Comparison of ENCODE assay signal across 10 cellular contexts in the genomic region with DNA sequence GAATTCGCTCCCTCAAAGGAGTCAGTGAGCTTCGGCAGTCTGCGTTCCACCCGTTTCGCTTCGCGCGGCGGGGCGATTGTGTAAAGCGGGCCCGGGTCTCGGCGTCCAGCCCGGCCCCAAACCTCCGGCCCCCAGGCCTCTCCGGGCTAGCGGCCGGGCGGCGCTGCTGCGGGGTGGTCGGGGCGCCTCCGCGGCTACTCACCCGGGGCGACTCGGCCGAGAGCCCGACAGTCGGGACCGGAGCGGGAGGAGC. TPM values are rescaled to one million over a fixed set of nuclear protein-coding genes. Genes with fewer than 3 reads are reported as not detected.
A peak's percentile ranks its signal among the peaks of the same experiment; 100 is the strongest.
DNase-seq lines count a peak whose midpoint lies in the region; ATAC-seq, FAIRE-seq and TF ChIP-seq lines count a peak whose summit lies in the region.
"Had no signal": no experiment of that assay in that cellular context is flagged by ENCODE, and none has a peak within 500 bp of the region (broad histone marks: within the 10 kb centered on the region; RNA-seq: fewer than 3 reads in every experiment).

No MANE protein-coding gene starts in this region.

- peak; percentile 36 for DNase-seq in activated T-cell treated with anti-CD3 and anti-CD28 coated beads, Interleukin-2, amount 50 U/mL, for 24 hours
- no peak for DNase-seq in activated T-cell treated with anti-CD3 and anti-CD28 coated beads, Interleukin-2, amount 50 U/mL, for 1 hour
- peak in 1 of 4 experiments; percentile 10 for DNase-seq in K562 (ENCODE audit: extremely low read depth in 1 of 4, low spot score in 3 of 4)
- DNase-seq in lung (ENCODE audit: low spot score): no peak
- no peak for DNase-seq in type B pancreatic cell (ENCODE audit: extremely low spot score, unreplicated experiment)
- no peak for DNase-seq in SW480 (ENCODE audit: low spot score)
- DNase-seq in NCI-H1436 (lab: John Stamatoyannopoulos, UW): no peak
- DNase-seq in cerebellar cortex (ENCODE audit: low spot score): no peak
- DNase-seq: DND-41 had no signal

- H3K9me1 ChIP-seq in K562 (ENCODE audit: control insufficient read depth, insufficient read depth, low read length): no peaks in the 10 kb centered on the region

- H3K27ac Mint-ChIP-seq in activated T-cell treated with anti-CD3 and anti-CD28 coated beads, Interleukin-2, amount 50 U/mL, for 24 hours: no peak overlapping the region
- no peak overlapping the region for H3K27ac Mint-ChIP-seq in type B pancreatic cell

- peak overlapping the region; percentile 56 for H3K4me3 Mint-ChIP-seq in activated T-cell treated with anti-CD3 and anti-CD28 coated beads, Interleukin-2, amount 50 U/mL, for 24 hours
- H3K4me3 Mint-ChIP-seq in type B pancreatic cell: peak overlapping the region; percentile 84

- no peaks in the 10 kb centered on the region for H3K79me2 ChIP-seq in K562 (ENCODE audit: control insufficient read depth, insufficient read depth, low read length)

- FAIRE-seq in K562 (lab: Jason Lieb, UNC): no peak

- H4K20me1 ChIP-seq in K562 (replicated peaks; ENCODE audit: control insufficient read depth, insufficient read depth, low read length): no peaks in the 10 kb centered on the region

- TF ChIP-seq POLR2A in K562 (conservative IDR thresholded peaks at IDR 0.05): no peak

- H3K27ac ChIP-seq in K562 (ENCODE audit: extremely low read depth, low read depth, low read length): no peak overlapping the region
- peak overlapping the region; percentile 22 to 83 for H3K27ac ChIP-seq in lung (ENCODE audit: low read depth in 1 of 2, low read length in 1 of 2)

- 0 out of 2 replicates have a peak overlapping the region, but pooled peaks have one; percentile 18 for H3K4me2 ChIP-seq in K562 (ENCODE audit: insufficient read depth, low read length)

- peak overlapping the region; percentile 14 to 71; a peak in 2 of 4 replicates for H3K9ac ChIP-seq in K562 (ENCODE audit: insufficient read depth in 1 of 2, low read depth in 2 of 2, low read length in 2 of 2)

- H3K36me3 Mint-ChIP-seq in activated T-cell treated with anti-CD3 and anti-CD28 coated beads, Interleukin-2, amount 50 U/mL, for 24 hours (ENCODE audit: low read depth): no peaks in the 10 kb centered on the region
- peaks cover 6% of the 10 kb centered on the region for H3K36me3 Mint-ChIP-seq in type B pancreatic cell

- no peak for TF ChIP-seq RAD21 in K562 (CRISPR knock-in tag; conservative IDR thresholded peaks at IDR 0.05 in 1 of 2, IDR thresholded peaks at IDR 0.05 in 1 of 2)

- ATAC-seq in K562 (no peak; the same call in 2 of the 3 replicates), lung (ENCODE audit: insufficient read depth, low FRiP score) (no peak)

- POLR2A ChIA-PET in K562 (lab: Yijun Ruan, JAX): interaction anchor here (0.7 to 1.1 kb wide), 2 partner anchors 37 to 46 kb away, joined by 3 read pairs; partner anchors contain the start of gene SELENOK

- no TSS peak for BruUV-seq in K562 (replicated peaks; lab: Mats Ljungman, UMichigan)

- in situ Hi-C loops in K562 (cut with MboI): no loop called here

- no peaks in the 10 kb centered on the region for H3K9me3 ChIP-seq in K562 (replicated peaks; ENCODE audit: control insufficient read depth, insufficient read depth, low read depth, low read length)
- no peaks in the 10 kb centered on the region for H3K9me3 ChIP-seq in lung (ENCODE audit: control insufficient read depth in 2 of 2, insufficient read depth in 1 of 2, low read length in 1 of 2)

- no peaks in the 10 kb centered on the region for H3K36me3 ChIP-seq in K562 (ENCODE audit: control insufficient read depth, insufficient read depth, low read length)
- H3K36me3 ChIP-seq in lung (ENCODE audit: control insufficient read depth in 2 of 2, insufficient read depth in 2 of 2, low read length in 2 of 2): no peaks in the 10 kb centered on the region

- H3K4me3 ChIP-seq in K562 (peak overlapping the region; percentile 19; the same call in 1 of the 2 replicates), lung (peak overlapping the region; percentile 58)

- peaks cover 0 to 25% of the 10 kb centered on the region in 2 experiments; a peak in 2 of 5 replicates for H3K27me3 ChIP-seq in K562 (ENCODE audit: control insufficient read depth in 2 of 2, insufficient read depth in 2 of 2, low read length in 2 of 2)
- H3K27me3 ChIP-seq in lung (ENCODE audit: control insufficient read depth, insufficient read depth): no peaks in the 10 kb centered on the region

- peaks cover 67% of the 10 kb centered on the region for H3K27me3 Mint-ChIP-seq in activated T-cell treated with anti-CD3 and anti-CD28 coated beads, Interleukin-2, amount 50 U/mL, for 24 hours
- peaks cover 18% of the 10 kb centered on the region for H3K27me3 Mint-ChIP-seq in type B pancreatic cell

- TF ChIP-seq CTCF in K562 (IDR thresholded peaks at IDR 0.05 in 2 of 3, conservative IDR thresholded peaks at IDR 0.05 in 1 of 3; ENCODE audit: insufficient read depth in 2 of 3, low read depth in 1 of 3, low read length in 3 of 3) (no peak), lung (IDR thresholded peaks at IDR 0.05; ENCODE audit: control extremely low read depth, extremely low read depth) (no peak), type B pancreatic cell (conservative IDR thresholded peaks at IDR 0.05) (no peak)

- 0 out of 2 replicates have a peak overlapping the region, but pooled peaks have one; percentile 32 for H2AFZ ChIP-seq in K562 (ENCODE audit: low read depth, low read length)

- CTCF ChIA-PET in K562 (lab: Yijun Ruan, JAX; ENCODE audit: low intra/inter-chr PET ratio): no interaction called here

- H3K9me3 Mint-ChIP-seq in activated T-cell treated with anti-CD3 and anti-CD28 coated beads, Interleukin-2, amount 50 U/mL, for 24 hours: no peaks in the 10 kb centered on the region
- H3K9me3 Mint-ChIP-seq in type B pancreatic cell: no peaks in the 10 kb centered on the region

- H3K4me1 Mint-ChIP-seq in activated T-cell treated with anti-CD3 and anti-CD28 coated beads, Interleukin-2, amount 50 U/mL, for 24 hours (ENCODE audit: low read depth): peaks cover 9% of the 10 kb centered on the region
- H3K4me1 Mint-ChIP-seq in type B pancreatic cell (ENCODE audit: unreplicated experiment): peaks cover 30% of the 10 kb centered on the region

- WGBS in K562 (ENCODE audit: insufficient coverage, low coverage, missing lambda C conversion rate): no CpG with 5 or more reads among the region's 34 CpGs
- WGBS in lung, 2 donors: 0 to 1% methylated on average over 32 to 34 of the region's 34 CpGs

- H3K4me1 ChIP-seq in K562 (replicated peaks in 1 of 2; ENCODE audit: control insufficient read depth in 2 of 2, insufficient read depth in 2 of 2, low read length in 2 of 2): peaks cover 0 to 13% of the 10 kb centered on the region in 2 experiments; a peak in 2 of 5 replicates
- peaks cover under 1 to 22% of the 10 kb centered on the region in 2 donors for H3K4me1 ChIP-seq in lung (ENCODE audit: control insufficient read depth in 2 of 2, insufficient read depth in 2 of 2, low read length in 2 of 2)

- no peak for TF ChIP-seq EP300 in K562 (IDR thresholded peaks at IDR 0.05; ENCODE audit: low read length)

- intact Hi-C loops in K562 (cut with micrococcal nuclease): no loop called here

RNA-seq across cellular contexts. Expression of gene CHDH, which starts 0.4 kb away (rescaled TPM):
- total RNA-seq in K562 (2011; cell fraction: chromatin; rRNA removed; ENCODE audit: low replicate concordance): 0.51 and 1.1 TPM in 2 replicates
- total RNA-seq in K562 (2011; cell fraction: nucleolus; rRNA removed): 0.39 and 0.83 TPM in 2 replicates
- total RNA-seq in K562 (2011; cell fraction: nucleoplasm; rRNA removed): 0.44 and 0.46 TPM in 2 replicates
- total RNA-seq in K562 (2014; rRNA removed): 0.57 and 1.9 TPM in 2 replicates
- total RNA-seq in K562 (2014; rRNA removed; fragmentation: Illumina TruSeq; extraction: Trizol): 0.29 and 0.33 TPM in 2 replicates
- total RNA-seq in K562 (2015; rRNA removed; fragmentation: Illumina TruSeq; extraction: Trizol): 0.36 and 0.38 TPM in 2 replicates
- 0.89 and 1.4 TPM in 2 replicates for total RNA-seq in K562 (2021)
- polyA plus RNA-seq in K562 (2011; rRNA removed): 0.53 and 1.4 TPM in 2 replicates
- 0.78 and 1.2 TPM in 2 replicates for polyA plus RNA-seq in K562 (2011; cell fraction: cytosol; rRNA removed)
- polyA plus RNA-seq in K562 (2011; cell fraction: nucleus; rRNA removed): 0.71 and 1.3 TPM in 2 replicates
- polyA plus RNA-seq in K562 (2012): 0.35 and 0.39 TPM in 2 replicates
- 0.46 and 0.58 TPM in 2 replicates for polyA plus RNA-seq in K562 (2014; fragmentation: Illumina TruSeq; extraction: Trizol)
- polyA plus RNA-seq in K562 (2014; fragmentation: Nextera tagmentation; extraction: Ambion mirVana): under 1 TPM; 0.06 to 0.14 TPM
- polyA plus RNA-seq in K562 (2014; rRNA removed): 0.65 and 0.90 TPM in 2 replicates
- polyA minus RNA-seq in K562 (2011; rRNA and poly(A)+ RNA removed): 0.28 and 0.63 TPM in 2 replicates
- polyA minus RNA-seq in K562 (2011; cell fraction: cytosol; rRNA and poly(A)+ RNA removed): 0.29 and 1.2 TPM in 2 replicates
- polyA minus RNA-seq in K562 (2011; cell fraction: nucleus; rRNA and poly(A)+ RNA removed): 0.13 and 1.00 TPM in 2 replicates
- total RNA-seq in lung: 10 to 100 TPM in 1 of 2 donors, 1 to 10 TPM in 1; 1.5 to 10.9 TPM
- polyA plus RNA-seq in lung: 1 to 10 TPM; 2.8 TPM
- total RNA-seq in type B pancreatic cell (ENCODE audit: low replicate concordance): 8.0 and 9.6 TPM in 2 replicates

RNA-seq across cellular contexts. Expression of gene IL17RB, which starts 0.6 kb away (rescaled TPM):
- 4.8 and 6.7 TPM in 2 replicates for total RNA-seq in K562 (2011; cell fraction: chromatin; rRNA removed; ENCODE audit: low replicate concordance)
- 3.3 and 5.3 TPM in 2 replicates for total RNA-seq in K562 (2011; cell fraction: nucleolus; rRNA removed)
- total RNA-seq in K562 (2011; cell fraction: nucleoplasm; rRNA removed): 3.6 and 4.4 TPM in 2 replicates
- 1.1 and 1.9 TPM in 2 replicates for total RNA-seq in K562 (2014; rRNA removed)
- total RNA-seq in K562 (2014; rRNA removed; fragmentation: Illumina TruSeq; extraction: Trizol): 1.5 and 1.7 TPM in 2 replicates
- total RNA-seq in K562 (2015; rRNA removed; fragmentation: Illumina TruSeq; extraction: Trizol): 1.1 and 1.3 TPM in 2 replicates
- 1.2 and 1.5 TPM in 2 replicates for total RNA-seq in K562 (2021)
- 4.1 and 7.6 TPM in 2 replicates for polyA plus RNA-seq in K562 (2011; rRNA removed)
- 2.2 and 4.9 TPM in 2 replicates for polyA plus RNA-seq in K562 (2011; cell fraction: cytosol; rRNA removed)
- polyA plus RNA-seq in K562 (2011; cell fraction: nucleus; rRNA removed): 15.7 and 34.8 TPM in 2 replicates
- polyA plus RNA-seq in K562 (2012): 1.2 and 1.4 TPM in 2 replicates
- 1.8 and 2.2 TPM in 2 replicates for polyA plus RNA-seq in K562 (2014; fragmentation: Illumina TruSeq; extraction: Trizol)
- polyA plus RNA-seq in K562 (2014; fragmentation: Nextera tagmentation; extraction: Ambion mirVana): 1 to 10 TPM; 1.1 to 1.8 TPM
- polyA plus RNA-seq in K562 (2014; rRNA removed): 2.7 and 2.8 TPM in 2 replicates
- 1.4 and 2.2 TPM in 2 replicates for polyA minus RNA-seq in K562 (2011; rRNA and poly(A)+ RNA removed)
- polyA minus RNA-seq in K562 (2011; cell fraction: cytosol; rRNA and poly(A)+ RNA removed): 0.57 and 1.9 TPM in 2 replicates
- polyA minus RNA-seq in K562 (2011; cell fraction: nucleus; rRNA and poly(A)+ RNA removed): 1.6 and 4.7 TPM in 2 replicates
- total RNA-seq in lung: 1 to 10 TPM in 1 of 2 donors, under 1 TPM in 1; 0.88 to 6.3 TPM
- 1 to 10 TPM; 2.5 to 7.4 TPM for polyA plus RNA-seq in lung
- total RNA-seq in type B pancreatic cell (ENCODE audit: low replicate concordance): 10.5 and 10.8 TPM in 2 replicates
- total RNA-seq: lung microvascular endothelial cell had no signal

RNA-seq across cellular contexts. Expression of gene ACTR8, which starts 36.1 kb away (rescaled TPM):
- total RNA-seq in K562 (2011; cell fraction: chromatin; rRNA removed; ENCODE audit: low replicate concordance): 14.3 and 21.9 TPM in 2 replicates
- total RNA-seq in K562 (2011; cell fraction: nucleolus; rRNA removed): 7.2 and 10.8 TPM in 2 replicates
- total RNA-seq in K562 (2011; cell fraction: nucleoplasm; rRNA removed): 8.1 and 11.1 TPM in 2 replicates
- total RNA-seq in K562 (2014; rRNA removed): 14.2 and 17.5 TPM in 2 replicates
- 18.5 and 18.7 TPM in 2 replicates for total RNA-seq in K562 (2014; rRNA removed; fragmentation: Illumina TruSeq; extraction: Trizol)
- total RNA-seq in K562 (2015; rRNA removed; fragmentation: Illumina TruSeq; extraction: Trizol): 18.1 and 19.1 TPM in 2 replicates
- 17.5 and 24.2 TPM in 2 replicates for total RNA-seq in K562 (2021)
- 13.3 and 19.1 TPM in 2 replicates for polyA plus RNA-seq in K562 (2011; rRNA removed)
- 6.9 and 7.4 TPM in 2 replicates for polyA plus RNA-seq in K562 (2011; cell fraction: cytosol; rRNA removed)
- polyA plus RNA-seq in K562 (2011; cell fraction: nucleus; rRNA removed): 10.2 and 11.3 TPM in 2 replicates
- 10.9 and 13.3 TPM in 2 replicates for polyA plus RNA-seq in K562 (2012)
- polyA plus RNA-seq in K562 (2014; fragmentation: Illumina TruSeq; extraction: Trizol): 13.8 and 14.0 TPM in 2 replicates
- polyA plus RNA-seq in K562 (2014; fragmentation: Nextera tagmentation; extraction: Ambion mirVana): 1 to 10 TPM; 4.8 to 6.6 TPM
- 10.9 and 14.4 TPM in 2 replicates for polyA plus RNA-seq in K562 (2014; rRNA removed)
- 37.5 and 40.3 TPM in 2 replicates for polyA minus RNA-seq in K562 (2011; rRNA and poly(A)+ RNA removed)
- polyA minus RNA-seq in K562 (2011; cell fraction: cytosol; rRNA and poly(A)+ RNA removed): 8.6 and 14.4 TPM in 2 replicates
- 7.8 and 12.9 TPM in 2 replicates for polyA minus RNA-seq in K562 (2011; cell fraction: nucleus; rRNA and poly(A)+ RNA removed)
- 10 to 100 TPM; 25.6 to 28.8 TPM for total RNA-seq in lung
- polyA plus RNA-seq in lung: 10 to 100 TPM; 12.4 to 16.3 TPM
- total RNA-seq in type B pancreatic cell (ENCODE audit: low replicate concordance): 40.1 and 46.7 TPM in 2 replicates

RNA-seq across cellular contexts. Expression of gene SELENOK, which starts 45.9 kb away (rescaled TPM):
- total RNA-seq in K562 (2011; cell fraction: chromatin; rRNA removed; ENCODE audit: low replicate concordance): 20.0 and 31.3 TPM in 2 replicates
- 26.8 and 30.0 TPM in 2 replicates for total RNA-seq in K562 (2011; cell fraction: nucleolus; rRNA removed)
- 33.1 and 41.2 TPM in 2 replicates for total RNA-seq in K562 (2011; cell fraction: nucleoplasm; rRNA removed)
- 28.7 and 29.7 TPM in 2 replicates for total RNA-seq in K562 (2014; rRNA removed)
- total RNA-seq in K562 (2014; rRNA removed; fragmentation: Illumina TruSeq; extraction: Trizol): 34.8 and 43.9 TPM in 2 replicates
- 12.6 and 18.3 TPM in 2 replicates for total RNA-seq in K562 (2015; rRNA removed; fragmentation: Illumina TruSeq; extraction: Trizol)
- 23.5 and 27.9 TPM in 2 replicates for total RNA-seq in K562 (2021)
- polyA plus RNA-seq in K562 (2011; rRNA removed): 83.9 and 102 TPM in 2 replicates
- polyA plus RNA-seq in K562 (2011; cell fraction: cytosol; rRNA removed): 14.1 and 29.2 TPM in 2 replicates
- 10.8 and 22.6 TPM in 2 replicates for polyA plus RNA-seq in K562 (2011; cell fraction: nucleus; rRNA removed)
- 20.8 and 36.9 TPM in 2 replicates for polyA plus RNA-seq in K562 (2012)
- polyA plus RNA-seq in K562 (2014; fragmentation: Illumina TruSeq; extraction: Trizol): 23.9 and 28.2 TPM in 2 replicates
- 100 to 1,000 TPM; 150 to 164 TPM for polyA plus RNA-seq in K562 (2014; fragmentation: Nextera tagmentation; extraction: Ambion mirVana)
- polyA plus RNA-seq in K562 (2014; rRNA removed): 39.3 and 46.7 TPM in 2 replicates
- polyA minus RNA-seq in K562 (2011; rRNA and poly(A)+ RNA removed): 13.8 and 19.5 TPM in 2 replicates
- 7.3 and 7.7 TPM in 2 replicates for polyA minus RNA-seq in K562 (2011; cell fraction: cytosol; rRNA and poly(A)+ RNA removed)
- 5.9 and 10.1 TPM in 2 replicates for polyA minus RNA-seq in K562 (2011; cell fraction: nucleus; rRNA and poly(A)+ RNA removed)
- total RNA-seq in lung: 10 to 100 TPM; 33.3 to 47.5 TPM
- polyA plus RNA-seq in lung: 100 to 1,000 TPM in 1 of 2 donors, 10 to 100 TPM in 1; 79.0 to 150 TPM
- 46.8 and 47.1 TPM in 2 replicates for total RNA-seq in type B pancreatic cell (ENCODE audit: low replicate concordance)
